Comparison of ENCODE assay signal across 8 cellular contexts in the genomic region with DNA sequence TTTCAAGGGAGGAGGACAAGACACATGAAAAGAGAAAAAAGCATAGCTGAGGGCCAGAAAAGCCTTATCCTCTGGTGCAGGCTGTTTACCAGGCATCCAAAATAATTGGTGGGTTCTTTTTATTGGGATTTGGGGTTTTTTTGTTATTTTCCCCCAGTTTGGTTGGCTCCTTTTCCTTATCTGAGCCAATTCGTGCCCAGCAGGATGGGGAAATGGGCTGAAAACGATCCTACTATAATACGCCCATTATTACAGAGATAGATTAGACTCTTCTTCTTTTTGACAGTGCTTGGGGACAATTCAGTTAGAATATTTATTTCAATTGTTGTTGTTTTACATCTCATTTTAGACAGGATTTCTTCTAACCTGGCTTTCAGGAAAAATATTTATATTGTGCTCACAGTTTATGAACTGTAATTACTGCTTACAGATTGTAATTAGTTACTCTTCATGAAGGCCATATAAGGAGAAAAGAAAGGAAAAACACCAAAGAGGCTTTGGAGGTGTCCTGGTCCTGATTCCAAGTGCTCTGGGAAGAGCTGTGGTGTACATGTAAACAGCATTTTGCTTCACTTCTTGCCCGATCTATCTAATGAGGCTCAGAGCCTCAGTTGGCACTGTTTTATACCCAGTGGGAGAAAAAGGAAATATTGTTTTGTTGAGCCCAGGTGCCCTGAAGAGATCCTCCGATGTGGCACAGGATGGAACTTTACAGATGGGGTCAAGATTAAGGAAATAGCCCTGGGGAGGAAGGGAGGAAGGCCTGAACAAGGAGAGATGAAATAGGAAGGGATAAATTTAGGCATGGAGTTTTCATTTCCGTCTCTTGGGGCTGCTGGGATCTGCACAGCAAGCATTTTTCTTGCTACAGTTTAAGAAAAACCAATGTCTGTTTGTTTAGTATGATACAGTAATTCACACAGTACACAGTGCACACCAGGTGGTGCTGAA. TPM values are rescaled to one million over a fixed set of nuclear protein-coding genes. Genes with fewer than 3 reads are reported as not detected.
DNase-seq lines count a peak whose midpoint lies in the region; ATAC-seq and TF ChIP-seq lines count a peak whose summit lies in the region.

No MANE protein-coding gene starts in this region.

- peak overlapping the region; percentile 91 for H2AK9ac ChIP-seq in IMR-90 (replicated peaks; ENCODE audit: low read depth, low read length, poor library complexity)

- H3K79me2 ChIP-seq in DOHH2 (ENCODE audit: control insufficient read depth, low read length) (peaks cover 57% of the 10 kb centered on the region), parathyroid adenoma (peaks cover 21% of the 10 kb centered on the region)

- peak overlapping the region; percentile 88 for H2BK5ac ChIP-seq in IMR-90 (ENCODE audit: low read depth, low read length, poor library complexity, severe bottlenecking)

- intact Hi-C loops in IMR-90 (cut with micrococcal nuclease) = loop anchor here (1.0 kb wide), 1 partner anchor 11 kb away; a partner anchor contains a TSS

- peak overlapping the region; percentile 98 for H2BK15ac ChIP-seq in IMR-90 (ENCODE audit: low read depth, low read length)

- H3F3A ChIP-seq in DOHH2 (ENCODE audit: control insufficient read depth, insufficient read depth) = peaks cover 10% of the 10 kb centered on the region

- peaks cover 11% of the 10 kb centered on the region for H3K36me3 Mint-ChIP-seq in WTC11

- peak overlapping the region; percentile 83 for H4K5ac ChIP-seq in IMR-90 (ENCODE audit: low read depth, low read length)

- H3K9me3 Mint-ChIP-seq in WTC11 = no peaks in the 10 kb centered on the region

- H3K36me3 ChIP-seq in DOHH2 (ENCODE audit: control insufficient read depth, low read length) (peaks cover 30% of the 10 kb centered on the region), IMR-90 (ENCODE audit: control insufficient read depth, insufficient read depth, low read length) (peaks cover 2% of the 10 kb centered on the region), gastroesophageal sphincter (peaks cover 0 to 18% of the 10 kb centered on the region in 2 donors), parathyroid adenoma (ENCODE audit: control insufficient read depth, insufficient read depth, low read length) (no peaks in the 10 kb centered on the region)

- POLR2A ChIA-PET in IMR-90 (lab: Charles Lee; ENCODE audit: unreplicated experiment) = interaction anchor here (0.6 kb wide), 1 partner anchor 214 kb away, joined by 3 read pairs; no protein-coding TSS in a partner anchor
- POLR2A ChIA-PET in WTC11 (lab: Charles Lee) = interaction anchor here (1.2 kb wide), 1 partner anchor 158 kb away, joined by 3 read pairs; no protein-coding TSS in a partner anchor

- peak overlapping the region; percentile 96 for H3K4ac ChIP-seq in IMR-90 (ENCODE audit: low read depth, low read length)

- H3K9me3 ChIP-seq in DOHH2 (ENCODE audit: control insufficient read depth, insufficient read depth, low read length) = no peaks in the 10 kb centered on the region
- H3K9me3 ChIP-seq in IMR-90 (ENCODE audit: control insufficient read depth, insufficient read depth, low read length) = no peaks in the 10 kb centered on the region
- H3K9me3 ChIP-seq in gastroesophageal sphincter = no peaks in the 10 kb centered on the region
- no peaks in the 10 kb centered on the region for H3K9me3 ChIP-seq in parathyroid adenoma (ENCODE audit: control insufficient read depth, low read length)

- H2AK5ac ChIP-seq in IMR-90 (ENCODE audit: low read depth, low read length) = peak overlapping the region; percentile 79

- peak overlapping the region; percentile 99 for H3K14ac ChIP-seq in IMR-90 (replicated peaks; ENCODE audit: low read depth, low read length)

- TF ChIP-seq POLR2A in IMR-90 (IDR thresholded peaks at IDR 0.05; ENCODE audit: low read depth, low read length) (no peak; the same call in 1 of the 2 replicates), gastroesophageal sphincter (IDR thresholded peaks at IDR 0.05) (no peak)

- H4K20me1 ChIP-seq in DOHH2 (ENCODE audit: control insufficient read depth, insufficient read depth, low read depth, low read length) (no peaks in the 10 kb centered on the region), IMR-90 (ENCODE audit: insufficient read depth, low read length) (0 out of 2 replicates have a peak, but pooled peaks cover 6% of the 10 kb centered on the region)

- H3K27ac Mint-ChIP-seq in WTC11 = peak overlapping the region; percentile 87

- H3K4me3 ChIP-seq in DOHH2 (ENCODE audit: low read length) = peak overlapping the region; percentile 84
- H3K4me3 ChIP-seq in IMR-90 (ENCODE audit: insufficient read depth, low read depth, low read length) = peak overlapping the region; percentile 84
- H3K4me3 ChIP-seq in gastroesophageal sphincter = peak overlapping the region; percentile 55 to 79
- H3K4me3 ChIP-seq in parathyroid adenoma (ENCODE audit: low read depth, low read length) = peak overlapping the region; percentile 75

- peak overlapping the region; percentile 98 for H3K23ac ChIP-seq in IMR-90 (ENCODE audit: low read depth, low read length)

- dilution Hi-C loops in IMR-90 (cut with HindIII; ENCODE audit: low sequenced_read_pairs, unreplicated experiment) = no loop called here

- no peaks in the 10 kb centered on the region for H3K27me3 Mint-ChIP-seq in WTC11 (ENCODE audit: low read depth)

- DNase-seq in IMR-90 = no peak
- DNase-seq in WTC11 (ENCODE audit: low spot score) = no peak

- peak overlapping the region; percentile 95 for H2BK120ac ChIP-seq in IMR-90 (ENCODE audit: low read depth, low read length)

- H3K4me3 Mint-ChIP-seq in WTC11 = peak overlapping the region; percentile 91

- peak overlapping the region; percentile 91 for H4K91ac ChIP-seq in IMR-90 (ENCODE audit: insufficient read depth, low read depth, low read length)

- H3K9ac ChIP-seq in IMR-90 (ENCODE audit: low read depth, low read length) = peak overlapping the region; percentile 80
- H3K9ac ChIP-seq in parathyroid adenoma = peak overlapping the region; percentile 64

- in situ Hi-C loops in IMR-90 (cut with MboI; ENCODE audit: low sequenced_read_pairs) = no loop called here

- H2BK20ac ChIP-seq in IMR-90 (ENCODE audit: low read depth, low read length) = peak overlapping the region; percentile 93

- ATAC-seq in IMR-90 (ENCODE audit: low read depth) (0 out of 2 replicates have a peak, but pooled peaks have one; percentile 1), WTC11 (no peak), gastroesophageal sphincter (peak; percentile 27), HG02798 (IDR thresholded peaks at IDR 0.05; ENCODE audit: poor library complexity, unreplicated experiment) (no peak), HG03571 (IDR thresholded peaks at IDR 0.05; ENCODE audit: unreplicated experiment) (no peak), GM19397 (IDR thresholded peaks at IDR 0.05; ENCODE audit: unreplicated experiment) (no peak)

- H2AFZ ChIP-seq in IMR-90 (replicated peaks; ENCODE audit: low read length, poor library complexity) (peak overlapping the region; percentile 84), parathyroid adenoma (peak overlapping the region; percentile 80)

- H4K8ac ChIP-seq in IMR-90 (ENCODE audit: low read depth in 2 of 2, low read length in 2 of 2) = peak overlapping the region; percentile 93 to 97

- TF ChIP-seq EP300 in gastroesophageal sphincter (IDR thresholded peaks at IDR 0.05) = no peak

- CTCF ChIA-PET in IMR-90 (lab: Yijun Ruan, JAX) = no interaction called here
- CTCF ChIA-PET in WTC11 (lab: Charles Lee) = no interaction called here

- H3K79me1 ChIP-seq in IMR-90 (ENCODE audit: low read depth in 1 of 2, low read length in 2 of 2) = peaks cover 17 to 47% of the 10 kb centered on the region in 2 experiments; a peak in 3 of 4 replicates

- H3K27ac ChIP-seq in DOHH2 (ENCODE audit: low read depth, low read length) (peak overlapping the region; percentile 79), IMR-90 (ENCODE audit: insufficient read depth, low read length) (peak overlapping the region; percentile 82), gastroesophageal sphincter (peak overlapping the region; percentile 90 to 95 (median 94)), parathyroid adenoma (peak overlapping the region; percentile 97)

- 8% methylated on average over 2 of the region's 6 CpGs; no CpG with 5 or more reads in 1 of the 2 experiments for WGBS in IMR-90 (ENCODE audit: extremely low coverage in 2 of 2, insufficient read length in 1 of 2), 2 experiments
- 0 to 5% methylated on average over 5 to 6 of the region's 6 CpGs for WGBS in gastroesophageal sphincter (ENCODE audit: low coverage in 1 of 2), 2 donors

- no peaks in the 10 kb centered on the region for H3K27me3 ChIP-seq in DOHH2 (ENCODE audit: control insufficient read depth, low read length)
- H3K27me3 ChIP-seq in IMR-90 (ENCODE audit: control insufficient read depth, insufficient read depth, low read length) = 0 out of 2 replicates have a peak, but pooled peaks cover 1% of the 10 kb centered on the region
- no peaks in the 10 kb centered on the region for H3K27me3 ChIP-seq in gastroesophageal sphincter
- no peaks in the 10 kb centered on the region for H3K27me3 ChIP-seq in parathyroid adenoma (ENCODE audit: control insufficient read depth, insufficient read depth, low read length)

- no peak for TF ChIP-seq RAD21 in IMR-90 (IDR thresholded peaks at IDR 0.05; ENCODE audit: low read length)

- no peaks in the 10 kb centered on the region for H3K9me2 ChIP-seq in DOHH2 (replicated peaks; ENCODE audit: control insufficient read depth, low read length)

- H3K9me1 ChIP-seq in IMR-90 (ENCODE audit: insufficient read depth, low read length) = peaks cover 9% of the 10 kb centered on the region; the same call in 1 of the 2 replicates

- no TSS peak for BruUV-seq in IMR-90 (replicated peaks; lab: Mats Ljungman, UMichigan)

- peaks cover 32% of the 10 kb centered on the region for H3K4me1 Mint-ChIP-seq in WTC11

- H3K4me1 ChIP-seq in DOHH2 (ENCODE audit: control insufficient read depth, low read length) (peaks cover 38% of the 10 kb centered on the region), IMR-90 (ENCODE audit: control insufficient read depth, insufficient read depth, low read length) (peaks cover 7% of the 10 kb centered on the region), gastroesophageal sphincter (peaks cover 9 to 63% (median 21%) of the 10 kb centered on the region in 3 donors), parathyroid adenoma (peaks cover 23% of the 10 kb centered on the region)

- TF ChIP-seq CTCF in DOHH2 (IDR thresholded peaks at IDR 0.05; ENCODE audit: low read depth, low read length, poor library complexity, severe bottlenecking) (no peak), IMR-90 (conservative IDR thresholded peaks at IDR 0.05; ENCODE audit: low read depth, low read length) (no peak), WTC11 (IDR thresholded peaks at IDR 0.05) (no peak), gastroesophageal sphincter (IDR thresholded peaks at IDR 0.05) (no peak), parathyroid adenoma (IDR thresholded peaks at IDR 0.05) (no peak)

- peak overlapping the region; percentile 89 for H3K4me2 ChIP-seq in DOHH2 (ENCODE audit: low read length)
- peak overlapping the region; percentile 89 for H3K4me2 ChIP-seq in IMR-90 (ENCODE audit: low read depth, low read length)
- H3K4me2 ChIP-seq in parathyroid adenoma (ENCODE audit: low read length) = peak overlapping the region; percentile 84

- peak overlapping the region; percentile 92 for H3K56ac ChIP-seq in IMR-90 (ENCODE audit: extremely low read depth, insufficient read depth, low read length)

- peak overlapping the region; percentile 70 for H3K18ac ChIP-seq in IMR-90 (ENCODE audit: low read depth, low read length)

RNA-seq across cellular contexts. Expression of a gene that starts 0.6 kb away (rescaled TPM):
- total RNA-seq in IMR-90 (2012; rRNA removed) = 35.8 and 38.9 TPM in 2 replicates
- polyA plus RNA-seq in IMR-90 (2012; rRNA removed) = 23.4 and 23.5 TPM in 2 replicates
- polyA plus RNA-seq in IMR-90 (2012; cell fraction: cytosol; rRNA removed) = 6.0 and 8.0 TPM in 2 replicates
- polyA plus RNA-seq in IMR-90 (2012; cell fraction: nucleus; rRNA removed; ENCODE audit: low replicate concordance) = 6.2 and 29.6 TPM in 2 replicates
- 43.3 to 45.3 TPM (median 45.3 TPM) in 3 replicates for total RNA-seq in WTC11 (2021)
- total RNA-seq in gastroesophageal sphincter = 100 to 1,000 TPM in 1 of 4 donors, 10 to 100 TPM in 3; 65.8 to 125 (median 89.2) TPM

RNA-seq across cellular contexts. Expression of a gene that starts 11.1 kb away (rescaled TPM):
- total RNA-seq in IMR-90 (2012; rRNA removed) (17.7 and 20.0 TPM in 2 replicates), WTC11 (2021) (182 to 190 TPM (median 186 TPM) in 3 replicates), gastroesophageal sphincter (100 to 1,000 TPM in 1 of 4 donors, 10 to 100 TPM in 3; 40.1 to 134 (median 54.6) TPM)
- polyA plus RNA-seq in IMR-90 (2012; rRNA removed) = 44.7 and 47.5 TPM in 2 replicates
- polyA plus RNA-seq in IMR-90 (2012; cell fraction: cytosol; rRNA removed) = 27.5 and 27.7 TPM in 2 replicates
- 183 and 387 TPM in 2 replicates for polyA plus RNA-seq in IMR-90 (2012; cell fraction: nucleus; rRNA removed; ENCODE audit: low replicate concordance)

RNA-seq across cellular contexts. Expression of a gene that starts 59.0 kb away (rescaled TPM):
- not detected in 2 replicates for total RNA-seq in IMR-90 (2012; rRNA removed)
- not detected in 2 replicates for polyA plus RNA-seq in IMR-90 (2012; rRNA removed)
- polyA plus RNA-seq in IMR-90 (2012; cell fraction: cytosol; rRNA removed) = not detected in 2 replicates
- not detected in 2 replicates for polyA plus RNA-seq in IMR-90 (2012; cell fraction: nucleus; rRNA removed; ENCODE audit: low replicate concordance)
- not detected in 3 replicates for total RNA-seq in WTC11 (2021)
- not detected for total RNA-seq in gastroesophageal sphincter

Comparison
In these comparisons a context has a peak if more than half of its experiments do, and no peak if none do; other contexts are left out.
1. ATAC-seq: peak in IMR-90 (single experiment) and gastroesophageal sphincter (single experiment); none in WTC11 (single experiment), HG02798 (single experiment), HG03571 (single experiment) and GM19397 (single experiment).
2. Peak in every context shown above with its lines, with median percentiles within 50 percentile points of each other: H3K27ac ChIP-seq, H3K4me2 ChIP-seq and H3K4me3 ChIP-seq.